ENCODE assay signal across 26 cellular contexts in genomic region chr11:72808415-72808814, GRCh38. TPM values are rescaled to one million over a fixed set of nuclear protein-coding genes. Genes with fewer than 3 reads are reported as not detected.
DNase-seq lines count a peak whose midpoint lies in the region; ATAC-seq and TF ChIP-seq lines count a peak whose summit lies in the region.
"Had no signal": no experiment of that assay in that cellular context is flagged by ENCODE, and none has a peak within 500 bp of the region (broad histone marks: within the 10 kb centered on the region; RNA-seq: fewer than 3 reads in every experiment).

No MANE protein-coding gene starts in this region.

- H3K4me1 Mint-ChIP-seq in CD4-positive, alpha-beta T cell (ENCODE audit: low read depth) = peaks cover 25% of the 10 kb centered on the region

- DNase-seq in CD4-positive, alpha-beta T cell = no peak
- DNase-seq in NCI-H460 (ENCODE audit: extremely low read depth, low read depth) (peak; percentile 56), fibroblast of peridontal ligament (ENCODE audit: extremely low read depth) (peak; percentile 58), spleen (no peak), SIG-M5 treated with dmso at 0.1 percent for 504 hours (lab: John Stamatoyannopoulos, UW; ENCODE audit: unreplicated experiment) (no peak), dedifferentiated amniotic fluid mesenchymal stem cell (ENCODE audit: extremely low spot score) (no peak), NCI-H2227 (lab: John Stamatoyannopoulos, UW; ENCODE audit: unreplicated experiment) (no peak)
- DNase-seq: activated CD4-positive, alpha-beta T cell treated with anti-CD3 and anti-CD28 coated beads, Interleukin-2, amount 10 ng/mL, durations not matched to agents 7 days and 5 days; activated CD8-positive, alpha-beta memory T cell treated with anti-CD3 and anti-CD28 coated beads, Interleukin-2, amount 10 ng/mL, durations not matched to agents 7 days and 5 days; activated naive CD4-positive, alpha-beta T cell treated with anti-CD3 and anti-CD28 coated beads, Interleukin-2, amount 50 U/mL, for 16 hours; Caco-2; effector CD4-positive, alpha-beta T cell; foreskin keratinocyte; H7; Karpas-422; naive thymus-derived CD4-positive, alpha-beta T cell; NCI-H187; NCI-H2171 treated with DMSO at 0.1 percent for 48 hours; NCI-H69; pancreas; right lobe of liver; stimulated activated CD4-positive, alpha-beta T cell treated with anti-CD3 and anti-CD28 coated beads, Interleukin-15, amount 100 ng/mL, for 24 hours; stomach; tibial artery had no signal

- H3K27me3 ChIP-seq in CD4-positive, alpha-beta T cell (ENCODE audit: control insufficient read depth, insufficient read depth, low read length) = no peaks in the 10 kb centered on the region
- H3K27me3 ChIP-seq in spleen (replicated peaks in 1 of 7) = no peaks in the 10 kb centered on the region
- H3K27me3 ChIP-seq: foreskin keratinocyte, pancreas, right lobe of liver, stomach, tibial artery had no signal

- peaks cover 19 to 94% (median 53%) of the 10 kb centered on the region in 6 donors for H3K4me1 ChIP-seq in spleen

- H3K27ac ChIP-seq in CD4-positive, alpha-beta T cell (ENCODE audit: low read depth, low read length) = no peak overlapping the region
- H3K27ac ChIP-seq in spleen = peak overlapping the region; percentile 4 to 99 (median 93)
- H3K27ac ChIP-seq: foreskin keratinocyte, tibial artery, VCaP had no signal

- no peak for TF ChIP-seq POLR2A in spleen (IDR thresholded peaks at IDR 0.05)

- CTCF ChIA-PET in CD4-positive, alpha-beta T cell (lab: Charles Lee) = no interaction called here

- POLR2A ChIA-PET in CD4-positive, alpha-beta T cell (lab: Charles Lee) = no interaction called here

- H3K9me3 Mint-ChIP-seq in CD4-positive, alpha-beta T cell = no peaks in the 10 kb centered on the region
- H3K9me3 Mint-ChIP-seq: activated CD4-positive, alpha-beta T cell treated with anti-CD3 and anti-CD28 coated beads, Interleukin-2, amount 10 ng/mL, durations not matched to agents 7 days and 5 days; central memory CD8-positive, alpha-beta T cell; naive thymus-derived CD4-positive, alpha-beta T cell had no signal

- intact Hi-C loops in CD4-positive, alpha-beta T cell (cut with DNase I, micrococcal nuclease) = no loop called here
- intact Hi-C loops in spleen (cut with DNase I; ENCODE audit: low total_unique reads) = no loop called here

- H3K9me3 ChIP-seq in CD4-positive, alpha-beta T cell (ENCODE audit: control insufficient read depth, low read length) = no peaks in the 10 kb centered on the region
- H3K9me3 ChIP-seq in spleen = no peaks in the 10 kb centered on the region
- H3K9me3 ChIP-seq: Caco-2, pancreas, right lobe of liver, stomach, tibial artery had no signal

- H3K4me3 ChIP-seq in spleen = peak overlapping the region in 2 of 8 donors; percentile 3 to 52
- H3K4me3 ChIP-seq: pancreas, right lobe of liver, stomach, tibial artery had no signal

- no peak for ATAC-seq in CD4-positive, alpha-beta T cell (ENCODE audit: poor library complexity)
- ATAC-seq: activated CD8-positive, alpha-beta memory T cell treated with anti-CD3 and anti-CD28 coated beads, Interleukin-2, amount 10 ng/mL, durations not matched to agents 7 days and 5 days; foreskin keratinocyte had no signal

- peak overlapping the region; percentile 24 for H3K27ac Mint-ChIP-seq in CD4-positive, alpha-beta T cell
- H3K27ac Mint-ChIP-seq: activated CD4-positive, alpha-beta T cell treated with anti-CD3 and anti-CD28 coated beads, Interleukin-2, amount 10 ng/mL, durations not matched to agents 7 days and 5 days had no signal

- H3K36me3 Mint-ChIP-seq in CD4-positive, alpha-beta T cell (ENCODE audit: low read depth) = peaks cover 19% of the 10 kb centered on the region

- H3K36me3 ChIP-seq in spleen = peaks cover 0 to 27% (median 6%) of the 10 kb centered on the region in 6 donors
- H3K36me3 ChIP-seq: pancreas, right lobe of liver had no signal

- H3K4me3 Mint-ChIP-seq in CD4-positive, alpha-beta T cell = peak overlapping the region; percentile 9
- H3K4me3 Mint-ChIP-seq: activated CD4-positive, alpha-beta T cell treated with anti-CD3 and anti-CD28 coated beads, Interleukin-2, amount 10 ng/mL, durations not matched to agents 7 days and 5 days; activated CD8-positive, alpha-beta memory T cell treated with anti-CD3 and anti-CD28 coated beads, Interleukin-2, amount 10 ng/mL, durations not matched to agents 7 days and 5 days; central memory CD8-positive, alpha-beta T cell; naive thymus-derived CD4-positive, alpha-beta T cell had no signal

- 76 to 93% (median 85%) methylated on average over 2 of the region's 2 CpGs for WGBS in spleen, 5 donors

- no peak for TF ChIP-seq CTCF in CD4-positive, alpha-beta T cell (IDR thresholded peaks at IDR 0.05)
- no peak for TF ChIP-seq CTCF in spleen (IDR thresholded peaks at IDR 0.05 in 8 of 11, conservative IDR thresholded peaks at IDR 0.05 in 3 of 11)

- no peaks in the 10 kb centered on the region for H3K27me3 Mint-ChIP-seq in CD4-positive, alpha-beta T cell
- H3K27me3 Mint-ChIP-seq: activated CD4-positive, alpha-beta T cell treated with anti-CD3 and anti-CD28 coated beads, Interleukin-2, amount 10 ng/mL, durations not matched to agents 7 days and 5 days; activated CD8-positive, alpha-beta memory T cell treated with anti-CD3 and anti-CD28 coated beads, Interleukin-2, amount 10 ng/mL, durations not matched to agents 7 days and 5 days; central memory CD8-positive, alpha-beta T cell; naive thymus-derived CD4-positive, alpha-beta T cell had no signal

RNA-seq across cellular contexts. Expression of gene ATG16L2, which starts 5.8 kb away (rescaled TPM):
- total RNA-seq in CD4-positive, alpha-beta T cell = 10 to 100 TPM; 58.3 to 61.6 TPM
- 3.8 and 5.1 TPM in 2 replicates for total RNA-seq in NCI-H460 (2014; rRNA removed; shearing (Covaris generic))
- polyA plus RNA-seq in NCI-H460 (2014; cell fraction: nucleus; rRNA removed) = 82.2 and 85.8 TPM in 2 replicates
- total RNA-seq in spleen = 100 to 1,000 TPM; 212 to 368 (median 234) TPM
- polyA plus RNA-seq in spleen = 100 to 1,000 TPM in 2 of 3 donors, 10 to 100 TPM in 1; 96.9 to 343 (median 341) TPM

RNA-seq across cellular contexts. Expression of gene STARD10, which starts 14.6 kb away (rescaled TPM):
- total RNA-seq in CD4-positive, alpha-beta T cell = 10 to 100 TPM; 10.5 to 12.9 TPM
- 4.3 and 7.4 TPM in 2 replicates for total RNA-seq in NCI-H460 (2014; rRNA removed; shearing (Covaris generic))
- polyA plus RNA-seq in NCI-H460 (2014; cell fraction: nucleus; rRNA removed) = 2.4 and 9.2 TPM in 2 replicates
- 10 to 100 TPM; 19.7 to 35.1 (median 27.9) TPM for total RNA-seq in spleen
- polyA plus RNA-seq in spleen = 10 to 100 TPM; 23.7 to 46.7 (median 31.9) TPM

RNA-seq across cellular contexts. Expression of gene ARAP1, which starts 56.2 kb away (rescaled TPM):
- total RNA-seq in CD4-positive, alpha-beta T cell = 10 to 100 TPM; 65.7 to 69.8 TPM
- total RNA-seq in NCI-H460 (2014; rRNA removed; shearing (Covaris generic)) = 20.0 and 24.8 TPM in 2 replicates
- polyA plus RNA-seq in NCI-H460 (2014; cell fraction: nucleus; rRNA removed) = 65.8 and 71.2 TPM in 2 replicates
- total RNA-seq in spleen = 100 to 1,000 TPM; 248 to 365 (median 278) TPM
- 100 to 1,000 TPM in 2 of 3 donors, 10 to 100 TPM in 1; 76.7 to 176 (median 127) TPM for polyA plus RNA-seq in spleen

Comparison
In these comparisons a context has a peak if more than half of its experiments do, and no peak if none do; other contexts are left out.
1. DNase-seq: peak in NCI-H460 (single experiment) and fibroblast of peridontal ligament (single experiment); none in CD4-positive, alpha-beta T cell (0 of 10), spleen (single experiment), SIG-M5 treated with dmso at 0.1 percent for 504 hours (single experiment), dedifferentiated amniotic fluid mesenchymal stem cell (single experiment) and NCI-H2227 (single experiment).